35 cellular contexts compared by ENCODE assay signal in genomic region chr19:16750081-16750480, GRCh38. TPM values are rescaled to one million over a fixed set of nuclear protein-coding genes. Genes with fewer than 3 reads are reported as not detected.
"Had no signal": no experiment of that assay in that cellular context is flagged by ENCODE, and none has a peak within 500 bp of the region (broad histone marks: within the 10 kb centered on the region; RNA-seq: fewer than 3 reads in every experiment).

No MANE protein-coding gene starts in this region.

- H3K27me3 ChIP-seq: body of pancreas, brain microvascular endothelial cell, breast epithelium had no signal

- ATAC-seq: activated CD8-positive, alpha-beta T cell treated with anti-CD3 and anti-CD28 coated beads for 36 hours; activated naive CD4-positive, alpha-beta T cell treated with anti-CD3 and anti-CD28 coated beads, Interleukin-2, amount 50 U/mL, for 72 hours; activated T-cell treated with anti-CD3 and anti-CD28 coated beads, Interleukin-2, amount 50 U/mL, for 4 hours; activated T-cell treated with anti-CD3 and anti-CD28 coated beads, Interleukin-2, amount 50 U/mL, for 72 hours; activated T-helper 17 cell treated with anti-CD3 and anti-CD28 coated beads, Interleukin-2, amount 50 U/mL, for 72 hours; body of pancreas had no signal

- DNase-seq: activated B cell treated with CpG ODN at 0.5 μM for 24 hours; activated CD4-positive, alpha-beta memory T cell treated with anti-CD3 and anti-CD28 coated beads for 36 hours; activated CD4-positive, alpha-beta T cell treated with anti-CD3 and anti-CD28 coated beads for 4 hours; activated CD4-positive, alpha-beta T cell treated with anti-CD3 and anti-CD28 coated beads, Interleukin-2, amount 10 ng/mL, durations not matched to agents 24 days and 14 days; activated CD4-positive, alpha-beta T cell treated with anti-CD3 and anti-CD28 coated beads, Interleukin-2, amount 50 U/mL, for 1 hour; activated CD4-positive, alpha-beta T cell treated with anti-CD3 and anti-CD28 coated beads, Interleukin-2, amount 50 U/mL, for 4 hours; activated CD4-positive, CD25-positive, alpha-beta regulatory T cell treated with anti-CD3 and anti-CD28 coated beads, Interleukin-2, amount 50 U/mL, for 72 hours; activated CD8-positive, alpha-beta memory T cell treated with anti-CD3 and anti-CD28 coated beads, Interleukin-2, amount 50 U/mL, for 4 hours; activated CD8-positive, alpha-beta T cell treated with anti-CD3 and anti-CD28 coated beads for 36 hours; activated effector memory CD4-positive, alpha-beta T cell treated with anti-CD3 and anti-CD28 coated beads, Interleukin-2, amount 50 U/mL, for 16 hours; activated gamma-delta T cell treated with Interleukin-2 at 50 U/mL for 16 hours; activated naive CD4-positive, alpha-beta T cell; activated naive CD4-positive, alpha-beta T cell treated with anti-CD3 and anti-CD28 coated beads for 36 hours; activated naive CD4-positive, alpha-beta T cell treated with anti-CD3 and anti-CD28 coated beads, Interleukin-2, amount 50 U/mL, for 16 hours; activated naive CD8-positive, alpha-beta T cell treated with anti-CD3 and anti-CD28 coated beads for 36 hours; activated T-cell treated with anti-CD3 and anti-CD28 coated beads for 4 hours; activated T-cell treated with anti-CD3 and anti-CD28 coated beads, Interleukin-2, amount 50 U/mL, for 1 hour; activated T-cell treated with anti-CD3 and anti-CD28 coated beads, Interleukin-2, amount 50 U/mL, for 4 hours; activated T-cell treated with anti-CD3 and anti-CD28 coated beads, Interleukin-2, amount 50 U/mL, for 72 hours; adrenal gland; amniotic stem cell; aorta; body of pancreas; brain microvascular endothelial cell; cerebellar nuclear complex; T-helper 1 cell; T-helper 2 cell; T-helper 9 cell had no signal

- H3K4me1 ChIP-seq: adrenal gland, body of pancreas, breast epithelium had no signal

- H3K27ac ChIP-seq: adrenal gland, body of pancreas, brain microvascular endothelial cell, breast epithelium, VCaP had no signal

- H3K9me3 ChIP-seq: adrenal gland, body of pancreas, breast epithelium had no signal

- H3K4me3 ChIP-seq: adrenal gland, body of pancreas, breast epithelium had no signal

- H3K36me3 ChIP-seq: adrenal gland, brain microvascular endothelial cell, breast epithelium had no signal

RNA-seq across cellular contexts. Expression of gene NWD1, which starts 30.4 kb away (rescaled TPM):
- total RNA-seq: activated CD4-positive, alpha-beta memory T cell treated with anti-CD3 and anti-CD28 coated beads for 36 hours; activated CD4-positive, alpha-beta T cell treated with anti-CD3 and anti-CD28 coated beads, Interleukin-2, amount 10 ng/mL, durations not matched to agents 24 days and 14 days; activated CD8-positive, alpha-beta memory T cell treated with anti-CD3 and anti-CD28 coated beads for 36 hours; activated CD8-positive, alpha-beta T cell treated with anti-CD3 and anti-CD28 coated beads for 36 hours; activated naive CD4-positive, alpha-beta T cell treated with anti-CD3 and anti-CD28 coated beads for 36 hours; activated naive CD4-positive, alpha-beta T cell treated with anti-CD3 and anti-CD28 coated beads, Interleukin-2, amount 50 U/mL, for 72 hours; activated naive CD8-positive, alpha-beta T cell treated with anti-CD3 and anti-CD28 coated beads for 36 hours; activated T-cell treated with anti-CD3 and anti-CD28 coated beads, Interleukin-2, amount 50 U/mL, for 4 hours; activated T-cell treated with anti-CD3 and anti-CD28 coated beads, Interleukin-2, amount 50 U/mL, for 72 hours; activated T-helper 1 cell treated with anti-CD3 and anti-CD28 coated beads, Interleukin-12 subunit alpha, Interleukin-12 subunit beta, Interleukin-2, Interleukin-4 antibody, amounts not matched to agents 30 ng/mL and 10 ng/mL and 1 ng/mL, durations not matched to agents 14 hours and 24 hours and 36 hours; activated T-helper 17 cell treated with anti-CD3 and anti-CD28 coated beads, Interleukin-2, amount 50 U/mL, for 72 hours; astrocyte had no signal
- polyA plus RNA-seq: adrenal gland, aorta had no signal
